Comparison of ENCODE assay signal across 18 cellular contexts in genomic region chr4:104868533-104868932, GRCh38.
A peak's percentile ranks its signal among the peaks of the same experiment; 100 is the strongest.
DNase-seq lines count a peak whose midpoint lies in the region; ATAC-seq and TF ChIP-seq lines count a peak whose summit lies in the region.
"Had no signal": no experiment of that assay in that cellular context is flagged by ENCODE, and none has a peak within 500 bp of the region (broad histone marks: within the 10 kb centered on the region; RNA-seq: fewer than 3 reads in every experiment).

No MANE protein-coding gene starts in this region.

- no peaks in the 10 kb centered on the region for H3K9me3 ChIP-seq in left ventricle myocardium inferior (replicated peaks)
- no peaks in the 10 kb centered on the region for H3K9me3 ChIP-seq in naive thymus-derived CD4-positive, alpha-beta T cell (ENCODE audit: control insufficient read depth in 2 of 3, low read length in 3 of 3)
- no peaks in the 10 kb centered on the region for H3K9me3 ChIP-seq in psoas muscle
- H3K9me3 ChIP-seq: A549, Caco-2, vagina had no signal

- no peaks in the 10 kb centered on the region for H3K36me3 ChIP-seq in left ventricle myocardium inferior
- H3K36me3 ChIP-seq in naive thymus-derived CD4-positive, alpha-beta T cell (ENCODE audit: control insufficient read depth in 2 of 3, insufficient read depth in 3 of 3, low read length in 3 of 3) = no peaks in the 10 kb centered on the region
- no peaks in the 10 kb centered on the region for H3K36me3 ChIP-seq in psoas muscle (ENCODE audit: insufficient read depth in 1 of 2, low read depth in 1 of 2)
- H3K36me3 ChIP-seq: vagina had no signal

- TF ChIP-seq CTCF in left ventricle myocardium inferior (IDR thresholded peaks at IDR 0.05; ENCODE audit: borderline replicate concordance) (no peak), psoas muscle (IDR thresholded peaks at IDR 0.05) (no peak)

- POLR2A ChIA-PET in naive thymus-derived CD4-positive, alpha-beta T cell (lab: Charles Lee) = no interaction called here

- H3K4me1 Mint-ChIP-seq in naive thymus-derived CD4-positive, alpha-beta T cell = peaks cover 0 to 1% (median 0%) of the 10 kb centered on the region in 7 donors

- no peak overlapping the region for H3K4me3 Mint-ChIP-seq in naive thymus-derived CD4-positive, alpha-beta T cell

- peaks cover 0 to 45% (median 7%) of the 10 kb centered on the region in 5 donors for H3K27me3 Mint-ChIP-seq in naive thymus-derived CD4-positive, alpha-beta T cell

- intact Hi-C loops in left ventricle myocardium inferior (cut with micrococcal nuclease) = no loop called here
- intact Hi-C loops in naive thymus-derived CD4-positive, alpha-beta T cell (cut with micrococcal nuclease) = no loop called here
- intact Hi-C loops in psoas muscle (cut with DNase I) = no loop called here

- no peaks in the 10 kb centered on the region for H3K36me3 Mint-ChIP-seq in naive thymus-derived CD4-positive, alpha-beta T cell
- H3K36me3 Mint-ChIP-seq: activated naive CD4-positive, alpha-beta T cell treated with anti-CD3 and anti-CD28 coated beads, Interleukin-2, amount 50 U/mL, for 72 hours; IgD-negative memory B cell had no signal

- no peak overlapping the region for H3K27ac ChIP-seq in left ventricle myocardium inferior (replicated peaks)
- H3K27ac ChIP-seq in naive thymus-derived CD4-positive, alpha-beta T cell (ENCODE audit: low read depth, low read length) = no peak overlapping the region
- no peak overlapping the region for H3K27ac ChIP-seq in substantia nigra (ENCODE audit: low read depth, low read length, poor library complexity, severe bottlenecking)
- no peak overlapping the region for H3K27ac ChIP-seq in psoas muscle
- H3K27ac ChIP-seq: A549, vagina had no signal

- ATAC-seq in GM18499 (IDR thresholded peaks at IDR 0.05; ENCODE audit: insufficient read depth, unreplicated experiment) (peak; percentile 21), GM19438 (IDR thresholded peaks at IDR 0.05; ENCODE audit: low read depth, unreplicated experiment) (peak; percentile 23), HG02642 (IDR thresholded peaks at IDR 0.05; ENCODE audit: poor library complexity, unreplicated experiment) (peak; percentile 32), HG03175 (IDR thresholded peaks at IDR 0.05; ENCODE audit: unreplicated experiment) (peak; percentile 27), psoas muscle (no peak)
- no peak for ATAC-seq in naive thymus-derived CD4-positive, alpha-beta T cell
- ATAC-seq: A549; activated naive CD4-positive, alpha-beta T cell treated with anti-CD3 and anti-CD28 coated beads, Interleukin-2, amount 50 U/mL, for 72 hours had no signal

- H3K9me3 Mint-ChIP-seq in naive thymus-derived CD4-positive, alpha-beta T cell = peaks cover 0 to 3% (median 0%) of the 10 kb centered on the region in 11 donors
- H3K9me3 Mint-ChIP-seq: activated naive CD4-positive, alpha-beta T cell treated with anti-CD3 and anti-CD28 coated beads, Interleukin-2, amount 50 U/mL, for 72 hours; IgD-negative memory B cell had no signal

- H3K27me3 ChIP-seq in left ventricle myocardium inferior (ENCODE audit: low read depth) = no peaks in the 10 kb centered on the region
- H3K27me3 ChIP-seq in naive thymus-derived CD4-positive, alpha-beta T cell (ENCODE audit: control insufficient read depth in 2 of 2, insufficient read depth in 2 of 2, low read length in 2 of 2) = no peaks in the 10 kb centered on the region
- H3K27me3 ChIP-seq in psoas muscle (ENCODE audit: insufficient read depth in 3 of 3, low read length in 2 of 3) = no peaks in the 10 kb centered on the region
- H3K27me3 ChIP-seq: vagina had no signal

- no peak overlapping the region for H3K27ac Mint-ChIP-seq in naive thymus-derived CD4-positive, alpha-beta T cell
- H3K27ac Mint-ChIP-seq: activated naive CD4-positive, alpha-beta T cell treated with anti-CD3 and anti-CD28 coated beads, Interleukin-2, amount 50 U/mL, for 72 hours; IgD-negative memory B cell; progenitor cell of endocrine pancreas had no signal

- no peak overlapping the region for H3K4me3 ChIP-seq in left ventricle myocardium inferior
- H3K4me3 ChIP-seq in naive thymus-derived CD4-positive, alpha-beta T cell (ENCODE audit: low read length) = no peak overlapping the region
- H3K4me3 ChIP-seq in psoas muscle = no peak overlapping the region
- H3K4me3 ChIP-seq: A549, vagina had no signal

- CTCF ChIA-PET in naive thymus-derived CD4-positive, alpha-beta T cell (lab: Charles Lee) = no interaction called here

- no peaks in the 10 kb centered on the region for H3K4me1 ChIP-seq in left ventricle myocardium inferior
- no peaks in the 10 kb centered on the region for H3K4me1 ChIP-seq in naive thymus-derived CD4-positive, alpha-beta T cell (ENCODE audit: control insufficient read depth in 2 of 2, insufficient read depth in 2 of 2, low read length in 2 of 2)
- no peaks in the 10 kb centered on the region for H3K4me1 ChIP-seq in psoas muscle
- H3K4me1 ChIP-seq: A549, Caco-2 had no signal

- DNase-seq in left ventricle myocardium inferior (no peak), substantia nigra (lab: John Stamatoyannopoulos, UW) (no peak), psoas muscle (no peak)
- DNase-seq in naive thymus-derived CD4-positive, alpha-beta T cell = no peak
- DNase-seq: activated CD8-positive, alpha-beta memory T cell treated with anti-CD3 and anti-CD28 coated beads for 24 hours; Caco-2; H7; NCI-H1417 treated with DMSO at 0.1 percent for 48 hours; T1000 had no signal

Comparison
In these comparisons a context has a peak if more than half of its experiments do, and no peak if none do; other contexts are left out.
1. ATAC-seq: peak in GM18499 (single experiment), GM19438 (single experiment), HG02642 (single experiment) and HG03175 (single experiment); none in naive thymus-derived CD4-positive, alpha-beta T cell (single experiment) and psoas muscle (0 of 4).